In genomic region chr20:3904857-3905256, GRCh38 we compare ENCODE assay signal across 20 cellular contexts. TPM values are rescaled to one million over a fixed set of nuclear protein-coding genes. Genes with fewer than 3 reads are reported as not detected.
DNase-seq lines count a peak whose midpoint lies in the region; ATAC-seq and TF ChIP-seq lines count a peak whose summit lies in the region.
"Had no signal": no experiment of that assay in that cellular context is flagged by ENCODE, and none has a peak within 500 bp of the region (broad histone marks: within the 10 kb centered on the region; RNA-seq: fewer than 3 reads in every experiment).

No MANE protein-coding gene starts in this region.

- H3K4me3 ChIP-seq in cardiac muscle cell (no peak overlapping the region), heart left ventricle (no peak overlapping the region), upper lobe of right lung (no peak overlapping the region), prostate gland (no peak overlapping the region)
- H3K4me3 ChIP-seq: MG63, right lobe of liver had no signal

- H3K4me1 Mint-ChIP-seq in T-helper 17 cell (peaks cover 36% of the 10 kb centered on the region), endothelial cell (ENCODE audit: unreplicated experiment) (peaks cover 13% of the 10 kb centered on the region)

- H3K4me1 ChIP-seq in cardiac muscle cell (ENCODE audit: low read depth) (no peaks in the 10 kb centered on the region), heart left ventricle (peaks cover 0 to 81% (median 45%) of the 10 kb centered on the region in 12 donors), upper lobe of right lung (peaks cover 43% of the 10 kb centered on the region), prostate gland (replicated peaks) (no peaks in the 10 kb centered on the region)

- H3K27ac ChIP-seq in cardiac muscle cell (peak overlapping the region; percentile 28), heart left ventricle (peak overlapping the region in 1 of 12 donors; percentile 55), upper lobe of right lung (no peak overlapping the region), prostate gland (no peak overlapping the region)
- H3K27ac ChIP-seq: right lobe of liver had no signal

- TF ChIP-seq CTCF in cardiac muscle cell (IDR thresholded peaks at IDR 0.05; ENCODE audit: low read depth, low read length) (no peak), heart left ventricle (IDR thresholded peaks at IDR 0.05) (no peak), endothelial cell (IDR thresholded peaks at IDR 0.05; ENCODE audit: unreplicated experiment) (no peak), upper lobe of right lung (IDR thresholded peaks at IDR 0.05) (no peak), prostate gland (IDR thresholded peaks at IDR 0.05) (no peak)

- ATAC-seq in heart left ventricle (no peak), T-helper 17 cell (no peak), upper lobe of right lung (peak; percentile 26), Right ventricle myocardium superior (ENCODE audit: poor library complexity) (no peak)
- ATAC-seq: activated T-cell treated with anti-CD3 and anti-CD28 coated beads, Interleukin-2, amount 50 U/mL, for 4 hours had no signal

- H3K27me3 ChIP-seq in cardiac muscle cell (no peaks in the 10 kb centered on the region), heart left ventricle (no peaks in the 10 kb centered on the region), upper lobe of right lung (no peaks in the 10 kb centered on the region), prostate gland (replicated peaks; ENCODE audit: insufficient read depth) (no peaks in the 10 kb centered on the region)
- H3K27me3 ChIP-seq: MG63, right lobe of liver had no signal

- H3K36me3 ChIP-seq in cardiac muscle cell, result peaks cover 18% of the 10 kb centered on the region
- H3K36me3 ChIP-seq in heart left ventricle, result peaks cover 0 to 24% (median 21%) of the 10 kb centered on the region in 9 donors
- peaks cover 21% of the 10 kb centered on the region for H3K36me3 ChIP-seq in upper lobe of right lung
- no peaks in the 10 kb centered on the region for H3K36me3 ChIP-seq in prostate gland

- H3K27ac Mint-ChIP-seq in T-helper 17 cell (peak overlapping the region; percentile 83), endothelial cell (ENCODE audit: unreplicated experiment) (peak overlapping the region; percentile 58)

- WGBS in heart left ventricle, 4 donors, result 79 to 90% (median 84%) methylated on average over 5 of the region's 5 CpGs
- WGBS in prostate gland, result 72% methylated on average over 5 of the region's 5 CpGs

- no peaks in the 10 kb centered on the region for H3K9me3 Mint-ChIP-seq in endothelial cell (ENCODE audit: unreplicated experiment)
- H3K9me3 Mint-ChIP-seq: activated T-cell treated with anti-CD3 and anti-CD28 coated beads, Interleukin-2, amount 50 U/mL, for 4 hours had no signal

- H3K27me3 Mint-ChIP-seq in T-helper 17 cell (no peaks in the 10 kb centered on the region), endothelial cell (ENCODE audit: unreplicated experiment) (no peaks in the 10 kb centered on the region)

- no peaks in the 10 kb centered on the region for H3K9me3 ChIP-seq in cardiac muscle cell (ENCODE audit: low read depth)
- H3K9me3 ChIP-seq in heart left ventricle, result no peaks in the 10 kb centered on the region
- no peaks in the 10 kb centered on the region for H3K9me3 ChIP-seq in T-helper 17 cell (ENCODE audit: control insufficient read depth, low read length, poor library complexity, severe bottlenecking)
- no peaks in the 10 kb centered on the region for H3K9me3 ChIP-seq in upper lobe of right lung
- no peaks in the 10 kb centered on the region for H3K9me3 ChIP-seq in prostate gland
- H3K9me3 ChIP-seq: MG63, right lobe of liver had no signal

- no peak for DNase-seq in cardiac muscle cell (ENCODE audit: low read depth in 1 of 2, low spot score in 1 of 2)
- DNase-seq in heart left ventricle, result no peak
- DNase-seq in T-helper 17 cell, result no peak
- DNase-seq in endothelial cell (ENCODE audit: low spot score), result no peak
- DNase-seq in upper lobe of right lung, result no peak
- DNase-seq in Right ventricle myocardium superior, result no peak
- DNase-seq in prostate gland (ENCODE audit: low spot score), result no peak
- DNase-seq in NCI-H345 treated with DMSO at 0.1 percent for 48 hours (lab: John Stamatoyannopoulos, UW; ENCODE audit: unreplicated experiment), result no peak
- DNase-seq: activated CD4-positive, alpha-beta T cell treated with anti-CD3 and anti-CD28 coated beads for 1 hour; activated T-cell treated with anti-CD3 and anti-CD28 coated beads, Interleukin-2, amount 50 U/mL, for 4 hours; DMS 273 treated with DMSO at 0.1 percent for 48 hours; GF-D8; IMR-90; islet precursor cell; MG63; NCI-H187 treated with DMSO at 0.1 percent for 48 hours; NCI-H446 treated with DMSO at 0.1 percent for 48 hours; right lobe of liver; SHP77; T1000 had no signal

- TF ChIP-seq POLR2A in heart left ventricle (IDR thresholded peaks at IDR 0.05) (no peak), prostate gland (IDR thresholded peaks at IDR 0.05) (no peak)

- H3K36me3 Mint-ChIP-seq in T-helper 17 cell (ENCODE audit: low read depth) (no peaks in the 10 kb centered on the region), endothelial cell (ENCODE audit: low read depth, unreplicated experiment) (peaks cover 10% of the 10 kb centered on the region)

- H3K4me3 Mint-ChIP-seq in T-helper 17 cell, result no peak overlapping the region
- H3K4me3 Mint-ChIP-seq in endothelial cell (ENCODE audit: unreplicated experiment), result no peak overlapping the region
- H3K4me3 Mint-ChIP-seq: activated T-cell treated with anti-CD3 and anti-CD28 coated beads, Interleukin-2, amount 50 U/mL, for 4 hours had no signal

- intact Hi-C loops in heart left ventricle (cut with DNase I), result no loop called here
- intact Hi-C loops in upper lobe of right lung (cut with DNase I), result no loop called here
- intact Hi-C loops in Right ventricle myocardium superior (cut with DNase I), result loop anchor here (10.0 kb wide), 1 partner anchor 110 kb away; the partner anchor contains the start of gene RNF24
- intact Hi-C loops in prostate gland (cut with DNase I), result no loop called here

RNA-seq across cellular contexts. Expression of gene PANK2, which starts 15.7 kb away (rescaled TPM):
- total RNA-seq in cardiac muscle cell (29.2 and 33.4 TPM in 2 replicates), heart left ventricle (10 to 100 TPM; 15.9 to 28.9 (median 18.1) TPM), T-helper 17 cell (10 to 100 TPM; 47.2 to 53.0 TPM), endothelial cell (ENCODE audit: unreplicated experiment) (53.7 TPM), upper lobe of right lung (37.6 TPM), Right ventricle myocardium superior (15.9 TPM), prostate gland (10 to 100 TPM; 49.7 to 53.9 TPM)
- polyA plus RNA-seq in cardiac muscle cell (21.0 and 24.1 TPM in 2 replicates), heart left ventricle (10 to 100 TPM; 13.9 to 24.2 TPM)

RNA-seq across cellular contexts. Expression of gene MAVS, which starts 58.2 kb away (rescaled TPM):
- 34.7 and 40.9 TPM in 2 replicates for total RNA-seq in cardiac muscle cell
- 15.0 and 19.8 TPM in 2 replicates for polyA plus RNA-seq in cardiac muscle cell
- total RNA-seq in heart left ventricle, result 10 to 100 TPM; 32.5 to 74.0 (median 43.3) TPM
- polyA plus RNA-seq in heart left ventricle, result 10 to 100 TPM; 41.8 to 49.6 TPM
- 10 to 100 TPM; 20.1 to 21.1 TPM for total RNA-seq in T-helper 17 cell
- 111 TPM for total RNA-seq in endothelial cell (ENCODE audit: unreplicated experiment)
- 41.5 TPM for total RNA-seq in upper lobe of right lung
- 35.7 TPM for total RNA-seq in Right ventricle myocardium superior
- 10 to 100 TPM; 26.7 to 40.2 TPM for total RNA-seq in prostate gland
